In the genomic region with DNA sequence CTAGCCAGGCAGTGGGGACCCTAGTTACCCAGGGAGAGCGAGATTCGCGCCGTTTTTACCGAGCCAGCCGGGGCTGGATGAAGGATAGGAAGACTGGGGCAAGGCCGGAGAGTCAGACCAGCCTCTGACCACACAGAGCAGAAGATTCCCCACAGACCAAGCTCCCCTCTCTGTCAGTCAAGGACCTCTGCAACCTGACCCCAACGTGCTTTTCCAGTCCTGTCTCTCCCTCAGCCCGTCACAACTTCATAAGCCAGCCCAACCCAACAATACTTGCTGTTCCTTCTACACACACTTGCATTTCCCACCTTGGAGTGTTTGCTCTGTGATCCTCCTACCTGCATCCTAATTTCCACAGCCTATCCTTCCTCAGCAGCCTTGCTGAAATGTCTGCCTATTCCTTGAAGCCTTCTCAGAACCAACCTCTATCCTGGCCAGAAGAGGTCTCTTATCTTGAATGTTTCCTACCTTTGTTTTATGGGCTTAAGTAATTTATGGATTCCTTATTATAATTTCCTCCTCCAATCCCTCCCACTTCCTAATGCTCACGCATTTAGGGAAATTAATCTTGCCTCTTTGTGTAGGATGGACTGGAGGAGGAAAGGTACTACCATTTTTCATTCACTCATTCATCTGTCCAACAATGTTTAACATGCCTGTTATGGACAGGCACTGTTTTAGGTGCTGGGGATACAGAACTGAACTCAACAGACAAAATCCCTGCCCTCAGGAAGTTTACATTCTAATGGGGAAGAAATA, we compare ENCODE assay signal across 8 cellular contexts. TPM values are rescaled to one million over a fixed set of nuclear protein-coding genes. Genes with fewer than 3 reads are reported as not detected.
DNase-seq lines count a peak whose midpoint lies in the region; ATAC-seq, FAIRE-seq and TF ChIP-seq lines count a peak whose summit lies in the region.

GSTM3 (minus strand) TSS at position 424 of the 759 bp plus-strand sequence. CDS start 751 bp downstream, outside the sequence.

- peak within 1 kb of the TSS; percentile 66 for H2AFZ ChIP-seq in GM12878 (ENCODE audit: control insufficient read depth, low read depth, low read length)

- no TSS peak for BruUV-seq in GM12878 (replicated peaks; lab: Mats Ljungman, UMichigan)

- no peak for FAIRE-seq in GM12878 (lab: Jason Lieb, UNC)

- SMC1A ChIA-PET in GM12878 (lab: Charles Lee; ENCODE audit: uncharacterized antibody, unreplicated experiment): no interaction called here

- no peaks in the 10 kb centered on the region for H3K79me2 ChIP-seq in GM12878 (ENCODE audit: control insufficient read depth, insufficient read depth, low read length)

- no peak for TF ChIP-seq RAD21 in GM12878 (IDR thresholded peaks at IDR 0.05; ENCODE audit: insufficient read depth, low read depth, low read length)

- 3% methylated on average over 10 of the region's 10 CpGs for WGBS in GM12878 (ENCODE audit: insufficient coverage, insufficient replicate concordance, low lambda C conversion rate, missing lambda C conversion rate)

- RAD21 ChIA-PET in GM12878 (lab: Charles Lee; ENCODE audit: unreplicated experiment): no interaction called here

- H3K27me3 ChIP-seq in GM12878 (replicated peaks in 1 of 2; ENCODE audit: control insufficient read depth in 2 of 2, insufficient read depth in 2 of 2, low read length in 1 of 2): peaks cover 12 to 14% of the 10 kb centered on the region in 2 experiments
- no peaks in the 10 kb centered on the region for H3K27me3 ChIP-seq in kidney epithelial cell (ENCODE audit: control insufficient read depth, insufficient read depth, low read length)

- no peak for TF ChIP-seq EP300 in GM12878 (IDR thresholded peaks at IDR 0.05; ENCODE audit: borderline replicate concordance in 1 of 2, control insufficient read depth in 1 of 2, low read depth in 2 of 2, low read length in 2 of 2)

- CTCF ChIA-PET in GM12878 (lab: Yijun Ruan, JAX): no interaction called here

- peak; percentile 16 for ATAC-seq in HG03571 (IDR thresholded peaks at IDR 0.05; ENCODE audit: unreplicated experiment)
- ATAC-seq in GM12878: no peak
- ATAC-seq in stimulated activated naive CD8-positive, alpha-beta T cell treated with anti-CD3 and anti-CD28 coated beads, Interleukin-15, Interleukin-2, amounts not matched to agents 100 U/mL and 50 U/mL, for 24 hours: peak; percentile 10
- no peak for ATAC-seq in HG03442 (IDR thresholded peaks at IDR 0.05; ENCODE audit: unreplicated experiment)
- no peak for ATAC-seq in GM21390 (IDR thresholded peaks at IDR 0.05; ENCODE audit: unreplicated experiment)

- no peak for TF ChIP-seq POLR2A in GM12878 (IDR thresholded peaks at IDR 0.05; ENCODE audit: low read depth, low read length)

- DNase-seq in AG09309 (ENCODE audit: low read depth) (no peak), GM12878 (ENCODE audit: low read depth, low spot score) (no peak), kidney epithelial cell (ENCODE audit: low read depth) (no peak)
- DNase-seq in stimulated activated naive CD8-positive, alpha-beta T cell treated with anti-CD3 and anti-CD28 coated beads, Interleukin-15, Interleukin-2, amounts not matched to agents 100 U/mL and 50 U/mL, for 24 hours: no peak
- no peak for DNase-seq in activated CD4-positive, CD25-positive, alpha-beta regulatory T cell (lab: John Stamatoyannopoulos, UW)

- H3K4me2 ChIP-seq in GM12878 (ENCODE audit: control insufficient read depth, insufficient read depth): peak within 1 kb of the TSS; percentile 89

- TF ChIP-seq CTCF in AG09309 (IDR thresholded peaks at IDR 0.05; ENCODE audit: control insufficient read depth, insufficient read depth, low read depth, low read length, missing control alignments) (no peak), GM12878 (IDR thresholded peaks at IDR 0.05 in 2 of 3, conservative IDR thresholded peaks at IDR 0.05 in 1 of 3; ENCODE audit: control insufficient read depth in 2 of 3, extremely low read depth in 1 of 3, insufficient read depth in 1 of 3, low read depth in 3 of 3, low read length in 3 of 3) (no peak), kidney epithelial cell (IDR thresholded peaks at IDR 0.05; ENCODE audit: insufficient read depth, low read length, poor library complexity, severe bottlenecking) (no peak)

- H3K4me3 ChIP-seq in AG09309 (ENCODE audit: control insufficient read depth, low read depth, low read length) (peak within 1 kb of the TSS; percentile 85), GM12878 (peak within 1 kb of the TSS; percentile 64; the same call in 1 of the 2 replicates), kidney epithelial cell (ENCODE audit: low read depth, low read length) (peak within 1 kb of the TSS; percentile 58)

- H3K9me3 ChIP-seq in GM12878 (replicated peaks; ENCODE audit: control insufficient read depth, insufficient read depth, low read length): no peaks in the 10 kb centered on the region; the same call in 2 of the 3 replicates

- intact Hi-C loops in GM12878 (cut with micrococcal nuclease; ENCODE audit: unreplicated experiment): no loop called here

- H3K27ac ChIP-seq in GM12878 (ENCODE audit: control insufficient read depth, insufficient read depth): no peak within 1 kb of the TSS

- H4K20me1 ChIP-seq in GM12878 (ENCODE audit: control insufficient read depth, insufficient read depth): no peaks in the 10 kb centered on the region

- in situ Hi-C loops in GM12878 (cut with MboI): no loop called here

- POLR2A ChIA-PET in GM12878 (lab: Charles Lee): no interaction called here

- H3K9ac ChIP-seq in GM12878 (ENCODE audit: control insufficient read depth, insufficient read depth, low read length): 0 out of 2 replicates have a peak within 1 kb of the TSS, but pooled peaks have one; percentile 28

- H3K4me1 ChIP-seq in GM12878 (ENCODE audit: control insufficient read depth, insufficient read depth, low read length): no peaks in the 10 kb centered on the region

- H3K36me3 ChIP-seq in GM12878 (ENCODE audit: control insufficient read depth in 2 of 2, insufficient read depth in 2 of 2, low read length in 1 of 2) (no peaks in the 10 kb centered on the region), kidney epithelial cell (ENCODE audit: control insufficient read depth, insufficient read depth, low read length) (no peaks in the 10 kb centered on the region)

TF ChIP-seq in GM12878, 131 proteins besides CTCF, POLR2A, EP300 and RAD21:
- no peak for TF ChIP-seq RBBP5 (conservative IDR thresholded peaks at IDR 0.05)
- no peak for TF ChIP-seq MYC (IDR thresholded peaks at IDR 0.05; ENCODE audit: insufficient read depth, insufficient read length, insufficient replicate concordance, low read length, severe bottlenecking)
- no peak for TF ChIP-seq ZNF207 (IDR thresholded peaks at IDR 0.05; ENCODE audit: borderline replicate concordance)
- TF ChIP-seq SMC3 (IDR thresholded peaks at IDR 0.05; ENCODE audit: borderline replicate concordance, low read length): no peak

RNA-seq across cellular contexts. Expression of gene GSTM3, which starts in this region (rescaled TPM):
- not detected in 2 replicates for total RNA-seq in GM12878 (2013; cell fraction: nucleolus; rRNA removed)
- total RNA-seq in GM12878 (2014; rRNA removed) (not detected in 2 replicates), GM12878 (2014; rRNA removed; fragmentation: Illumina TruSeq; extraction: Trizol) (not detected in 2 replicates), GM12878 (2021) (not detected in 2 replicates), kidney epithelial cell (30.3 and 31.8 TPM in 2 replicates)
- polyA plus RNA-seq in GM12878 (2011; ENCODE audit: low read depth): 4.7 TPM
- polyA plus RNA-seq in GM12878 (2011; rRNA removed) (not detected in 2 replicates), GM12878 (2014; fragmentation: Illumina TruSeq; extraction: Trizol) (not detected in 2 replicates), GM12878 (2014; fragmentation: Nextera tagmentation; extraction: Ambion mirVana) (not detected), GM12878 (2014; rRNA removed) (not detected in 2 replicates), GM12878 (2016; fragmentation: Nextera tagmentation; extraction: Ambion mirVana) (not detected)
- not detected in 2 replicates for polyA plus RNA-seq in GM12878 (2011; cell fraction: cytosol; rRNA removed)
- polyA plus RNA-seq in GM12878 (2011; cell fraction: nucleus; rRNA removed): not detected in 2 replicates
- 3.0 and 5.6 TPM in 2 replicates for polyA plus RNA-seq in GM12878 (2012)
- polyA minus RNA-seq in GM12878 (2011; rRNA and poly(A)+ RNA removed): not detected in 2 replicates
- 2.0 TPM in 1 of 2 replicates, not detected in the other for polyA minus RNA-seq in GM12878 (2011; cell fraction: cytosol; rRNA and poly(A)+ RNA removed)
- 0.29 TPM in 1 of 2 replicates, not detected in the other for polyA minus RNA-seq in GM12878 (2011; cell fraction: nucleus; rRNA and poly(A)+ RNA removed)

Comparison
In these comparisons a context has a peak if more than half of its experiments do, and no peak if none do; other contexts are left out.
1. RNA of gene GSTM3 (total RNA-seq): 30.3 to 31.8 TPM in kidney epithelial cell; not detected in GM12878; every median in the first group is over 10 times any median in the second.
2. ATAC-seq: peak in HG03571 (single experiment) and stimulated activated naive CD8-positive, alpha-beta T cell treated with anti-CD3 and anti-CD28 coated beads, Interleukin-15, Interleukin-2, amounts not matched to agents 100 U/mL and 50 U/mL, for 24 hours (single experiment); none in GM12878 (single experiment), HG03442 (single experiment) and GM21390 (single experiment).
3. Peak in every context shown above with its lines, with median percentiles within 50 percentile points of each other: H3K4me3 ChIP-seq.